In the genomic region with DNA sequence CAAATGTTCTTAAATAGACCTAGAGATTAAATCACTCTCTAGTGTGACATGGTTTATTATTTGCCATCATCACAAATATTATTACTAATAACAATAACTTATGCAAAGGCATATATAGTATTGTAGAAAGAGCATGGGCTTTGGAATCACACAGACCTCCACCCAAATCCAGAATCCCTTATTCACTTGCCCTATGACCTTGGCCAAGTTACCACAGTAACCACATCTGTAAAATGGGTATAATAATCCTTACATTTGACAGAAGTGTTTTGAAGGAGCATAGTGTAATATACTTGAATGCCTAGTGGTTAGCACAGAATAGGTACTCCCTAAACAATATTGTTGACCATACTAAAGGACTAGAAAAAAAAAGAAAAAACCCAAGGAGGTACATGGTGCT, we compare ENCODE assay signal across 28 cellular contexts.
"Had no signal": no experiment of that assay in that cellular context is flagged by ENCODE, and none has a peak within 500 bp of the region (broad histone marks: within the 10 kb centered on the region; RNA-seq: fewer than 3 reads in every experiment).

No MANE protein-coding gene starts in this region.

- FAIRE-seq: colon, endometrium, endothelial cell of umbilical vein, frontal cortex had no signal

- DNase-seq: colonic mucosa; cortex of kidney; dermis blood vessel endothelial cell; dorsolateral prefrontal cortex; effector CD4-positive, alpha-beta T cell; effector CD8-positive, alpha-beta T cell; effector memory CD4-positive, alpha-beta T cell; effector memory CD8-positive, alpha-beta T cell; endodermal cell; erythroblast; esophagus squamous epithelium; foreskin fibroblast; foreskin keratinocyte; foreskin melanocyte; gastrocnemius medialis; glutamatergic neuron; head of caudate nucleus; heart left ventricle; heart right ventricle had no signal

- H3K36me3 ChIP-seq: colonic mucosa, esophagus muscularis mucosa, esophagus squamous epithelium, gastrocnemius medialis, gastroesophageal sphincter, heart left ventricle had no signal

- ATAC-seq: effector memory CD8-positive, alpha-beta T cell; esophagus mucosa; foreskin keratinocyte; gastrocnemius medialis; gastroesophageal sphincter; heart left ventricle; heart right ventricle had no signal

- H3K27ac ChIP-seq: colonic mucosa, coronary artery, dorsolateral prefrontal cortex, epithelial cell of prostate, esophagus muscularis mucosa, esophagus squamous epithelium, foreskin keratinocyte, gastrocnemius medialis, gastroesophageal sphincter, heart left ventricle, heart right ventricle had no signal

- H3K4me1 ChIP-seq: colonic mucosa, esophagus muscularis mucosa, esophagus squamous epithelium, gastrocnemius medialis, gastroesophageal sphincter, heart left ventricle, heart right ventricle had no signal

- H3K9me3 ChIP-seq: colonic mucosa, esophagus muscularis mucosa, esophagus squamous epithelium, gastrocnemius medialis, gastroesophageal sphincter, heart left ventricle, heart right ventricle had no signal

- H3K27me3 ChIP-seq: colonic mucosa, dorsolateral prefrontal cortex, esophagus muscularis mucosa, esophagus squamous epithelium, foreskin keratinocyte, gastrocnemius medialis, gastroesophageal sphincter, heart left ventricle, heart right ventricle had no signal

- H3K4me3 ChIP-seq: colonic mucosa, coronary artery, dorsolateral prefrontal cortex, esophagus muscularis mucosa, esophagus squamous epithelium, gastrocnemius medialis, gastroesophageal sphincter, heart left ventricle, heart right ventricle had no signal
